In genomic region chr6:125591796-125592195, GRCh38 we compare ENCODE assay signal across 2 cellular contexts.
DNase-seq lines count a peak whose midpoint lies in the region; TF ChIP-seq lines count a peak whose summit lies in the region.
"Not testable (repeated sequence)": the region's sequence is repeated elsewhere in the genome, so short reads cannot be mapped to it uniquely, and the experiment has no call there.

No MANE protein-coding gene starts in this region.

- H2BK5ac ChIP-seq in trophoblast cell (ENCODE audit: low read depth, low read length, poor library complexity), result not testable (repeated sequence)

- not testable (repeated sequence) for H3K18ac ChIP-seq in trophoblast cell (ENCODE audit: low read length)

- not testable (repeated sequence) for H3K4ac ChIP-seq in trophoblast cell (ENCODE audit: low read depth, low read length)

- WGBS in trophoblast cell (ENCODE audit: extremely low coverage, insufficient coverage, insufficient read length), result no CpG with 5 or more reads among the region's 3 CpGs

- not testable (repeated sequence) for H3K36me3 Mint-ChIP-seq in neural progenitor cell

- not testable (repeated sequence) for H3K79me1 ChIP-seq in trophoblast cell (ENCODE audit: low read length)

- H2AFZ ChIP-seq in neural progenitor cell (replicated peaks); trophoblast cell (ENCODE audit: insufficient read depth, low read length, poor library complexity): not testable (repeated sequence)

- not testable (repeated sequence) for TF ChIP-seq CTCF in neural progenitor cell (IDR thresholded peaks at IDR 0.05)

- not testable (repeated sequence) for H3K4me3 ChIP-seq in neural progenitor cell; trophoblast cell (ENCODE audit: low read depth, low read length)

- not testable (repeated sequence) for DNase-seq in neural progenitor cell (ENCODE audit: low spot score)
- DNase-seq in trophoblast cell, result peak; percentile 78 to 88

- H3K9me3 ChIP-seq in neural progenitor cell (ENCODE audit: low read depth); trophoblast cell (ENCODE audit: insufficient read depth, low read depth, low read length): not testable (repeated sequence)

- H3K14ac ChIP-seq in trophoblast cell (ENCODE audit: low read length), result not testable (repeated sequence)

- H3K27me3 ChIP-seq in neural progenitor cell; trophoblast cell (ENCODE audit: insufficient read depth, low read length): not testable (repeated sequence)

- not testable (repeated sequence) for H3K27me3 Mint-ChIP-seq in neural progenitor cell (ENCODE audit: insufficient read depth, low read depth)

- not testable (repeated sequence) for H2BK12ac ChIP-seq in trophoblast cell (ENCODE audit: low read length)

- not testable (repeated sequence) for H3K9ac ChIP-seq in neural progenitor cell; trophoblast cell (ENCODE audit: low read length)

- not testable (repeated sequence) for H2BK120ac ChIP-seq in trophoblast cell (ENCODE audit: insufficient read depth, low read length, poor library complexity)

- H2AK5ac ChIP-seq in trophoblast cell (ENCODE audit: low read length), result not testable (repeated sequence)

- H4K8ac ChIP-seq in trophoblast cell (ENCODE audit: low read depth, low read length), result not testable (repeated sequence)

- H3K4me1 Mint-ChIP-seq in neural progenitor cell, result peaks cover 23% of the 10 kb centered on the region

- H4K91ac ChIP-seq in trophoblast cell (ENCODE audit: low read depth, low read length), result not testable (repeated sequence)

- H3K9me3 Mint-ChIP-seq in neural progenitor cell, result not testable (repeated sequence)

- not testable (repeated sequence) for H3K27ac ChIP-seq in neural progenitor cell; trophoblast cell (ENCODE audit: low read depth, low read length)

- not testable (repeated sequence) for H3K23ac ChIP-seq in trophoblast cell (ENCODE audit: low read length)

- H3K4me3 Mint-ChIP-seq in neural progenitor cell, result not testable (repeated sequence)

- H3K4me2 ChIP-seq in neural progenitor cell; trophoblast cell (ENCODE audit: low read length): not testable (repeated sequence)

- H3K27ac Mint-ChIP-seq in neural progenitor cell, result peak overlapping the region; percentile 0

- H4K20me1 ChIP-seq in neural progenitor cell (ENCODE audit: low read depth), result not testable (repeated sequence)

- not testable (repeated sequence) for H3K4me1 ChIP-seq in neural progenitor cell; trophoblast cell (ENCODE audit: control insufficient read depth in 1 of 2, insufficient read depth in 2 of 2, low read length in 2 of 2)

- not testable (repeated sequence) for H3K79me2 ChIP-seq in neural progenitor cell (ENCODE audit: low read depth); trophoblast cell (ENCODE audit: control insufficient read depth, insufficient read depth, low read length, poor library complexity)

- H3F3A ChIP-seq in neural progenitor cell (ENCODE audit: low read depth), result not testable (repeated sequence)

- not testable (repeated sequence) for H3K36me3 ChIP-seq in neural progenitor cell; trophoblast cell (ENCODE audit: control insufficient read depth in 1 of 2, insufficient read depth in 2 of 2, low read length in 2 of 2)

- not testable (repeated sequence) for H4K12ac ChIP-seq in trophoblast cell (ENCODE audit: low read depth, low read length)
